Comparison of ENCODE assay signal across 1 cellular context in the genomic region with DNA sequence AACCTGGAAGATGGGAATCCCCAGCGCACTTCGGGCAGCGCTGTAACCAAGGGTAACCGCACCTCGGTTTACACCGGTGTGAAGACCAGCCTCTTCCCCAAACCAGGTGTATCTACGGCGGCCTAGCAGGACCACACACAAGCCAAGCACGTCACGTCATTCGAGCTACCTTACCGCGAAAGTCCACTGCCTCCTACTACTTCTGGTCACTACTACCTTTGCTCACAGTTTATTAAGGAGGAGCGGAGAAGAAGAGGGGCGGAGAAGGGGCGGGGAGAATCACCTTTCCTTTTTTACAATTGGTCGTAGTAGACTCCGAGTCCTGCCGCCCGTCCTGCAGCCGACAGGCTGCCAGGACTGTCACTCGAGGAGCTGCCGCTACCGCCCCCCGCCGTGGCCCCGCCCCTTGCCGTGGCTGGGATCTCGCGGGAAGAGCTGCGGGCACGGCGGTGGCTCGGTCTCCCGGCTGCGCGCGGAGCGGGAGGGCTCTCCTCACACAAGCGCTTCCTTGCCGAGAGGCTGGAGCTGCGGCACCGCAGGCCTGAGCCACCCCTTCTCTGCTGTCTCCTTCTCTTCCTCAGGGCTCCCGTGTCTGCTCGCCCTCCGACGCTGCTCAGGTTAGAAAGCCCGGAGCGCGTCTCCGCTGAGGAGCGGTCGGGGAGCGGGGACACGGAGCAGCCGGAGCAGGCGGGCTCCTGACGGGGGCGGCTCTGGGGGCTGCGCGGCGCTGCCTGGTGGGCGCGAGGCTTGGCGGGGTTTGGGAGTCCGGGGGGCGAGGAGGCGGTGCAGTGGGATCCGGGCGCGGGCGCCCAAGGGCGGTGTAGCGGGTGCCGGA.
A peak's percentile ranks its signal among the peaks of the same experiment; 100 is the strongest.
TF ChIP-seq lines count a peak whose summit lies in the region.

A gene (plus strand): TSS at position 495 of the 835 bp plus-strand sequence. CDS start 95,172 bp downstream, outside the sequence.

TF ChIP-seq in K562, 482 proteins besides CTCF, POLR2A, EP300 and RAD21 (continued from another document and continues in another):
- 0 out of 2 replicates have a peak, but pooled peaks have one; percentile 32 for TF ChIP-seq GTF2E2 (tag; IDR thresholded peaks at IDR 0.05)
- TF ChIP-seq, protein P1, sequence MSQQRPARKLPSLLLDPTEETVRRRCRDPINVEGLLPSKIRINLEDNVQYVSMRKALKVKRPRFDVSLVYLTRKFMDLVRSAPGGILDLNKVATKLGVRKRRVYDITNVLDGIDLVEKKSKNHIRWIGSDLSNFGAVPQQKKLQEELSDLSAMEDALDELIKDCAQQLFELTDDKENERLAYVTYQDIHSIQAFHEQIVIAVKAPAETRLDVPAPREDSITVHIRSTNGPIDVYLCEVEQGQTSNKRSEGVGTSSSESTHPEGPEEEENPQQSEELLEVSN (IDR thresholded peaks at IDR 0.05; ENCODE audit: borderline replicate concordance in 1 of 2, extremely low read depth in 1 of 2, insufficient read depth in 1 of 2, insufficient read length in 1 of 2, low read depth in 1 of 2, low read length in 1 of 2, poor library complexity in 1 of 2, severe bottlenecking in 1 of 2), result peak in 1 of 2 experiments; percentile 74
- TF ChIP-seq ZKSCAN1 (IDR thresholded peaks at IDR 0.05; ENCODE audit: low read depth, low read length), result no peak
- TF ChIP-seq, protein P2, sequence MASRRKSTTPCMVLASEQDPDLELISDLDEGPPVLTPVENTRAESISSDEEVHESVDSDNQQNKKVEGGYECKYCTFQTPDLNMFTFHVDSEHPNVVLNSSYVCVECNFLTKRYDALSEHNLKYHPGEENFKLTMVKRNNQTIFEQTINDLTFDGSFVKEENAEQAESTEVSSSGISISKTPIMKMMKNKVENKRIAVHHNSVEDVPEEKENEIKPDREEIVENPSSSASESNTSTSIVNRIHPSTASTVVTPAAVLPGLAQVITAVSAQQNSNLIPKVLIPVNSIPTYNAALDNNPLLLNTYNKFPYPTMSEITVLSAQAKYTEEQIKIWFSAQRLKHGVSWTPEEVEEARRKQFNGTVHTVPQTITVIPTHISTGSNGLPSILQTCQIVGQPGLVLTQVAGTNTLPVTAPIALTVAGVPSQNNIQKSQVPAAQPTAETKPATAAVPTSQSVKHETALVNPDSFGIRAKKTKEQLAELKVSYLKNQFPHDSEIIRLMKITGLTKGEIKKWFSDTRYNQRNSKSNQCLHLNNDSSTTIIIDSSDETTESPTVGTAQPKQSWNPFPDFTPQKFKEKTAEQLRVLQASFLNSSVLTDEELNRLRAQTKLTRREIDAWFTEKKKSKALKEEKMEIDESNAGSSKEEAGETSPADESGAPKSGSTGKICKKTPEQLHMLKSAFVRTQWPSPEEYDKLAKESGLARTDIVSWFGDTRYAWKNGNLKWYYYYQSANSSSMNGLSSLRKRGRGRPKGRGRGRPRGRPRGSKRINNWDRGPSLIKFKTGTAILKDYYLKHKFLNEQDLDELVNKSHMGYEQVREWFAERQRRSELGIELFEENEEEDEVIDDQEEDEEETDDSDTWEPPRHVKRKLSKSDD (conservative IDR thresholded peaks at IDR 0.05; ENCODE audit: low read length), result peak; percentile 82; the same call in 1 of the 2 replicates
- no peak for TF ChIP-seq ZNF785 (CRISPR knock-in tag; IDR thresholded peaks at IDR 0.05)
- TF ChIP-seq, protein P3, sequence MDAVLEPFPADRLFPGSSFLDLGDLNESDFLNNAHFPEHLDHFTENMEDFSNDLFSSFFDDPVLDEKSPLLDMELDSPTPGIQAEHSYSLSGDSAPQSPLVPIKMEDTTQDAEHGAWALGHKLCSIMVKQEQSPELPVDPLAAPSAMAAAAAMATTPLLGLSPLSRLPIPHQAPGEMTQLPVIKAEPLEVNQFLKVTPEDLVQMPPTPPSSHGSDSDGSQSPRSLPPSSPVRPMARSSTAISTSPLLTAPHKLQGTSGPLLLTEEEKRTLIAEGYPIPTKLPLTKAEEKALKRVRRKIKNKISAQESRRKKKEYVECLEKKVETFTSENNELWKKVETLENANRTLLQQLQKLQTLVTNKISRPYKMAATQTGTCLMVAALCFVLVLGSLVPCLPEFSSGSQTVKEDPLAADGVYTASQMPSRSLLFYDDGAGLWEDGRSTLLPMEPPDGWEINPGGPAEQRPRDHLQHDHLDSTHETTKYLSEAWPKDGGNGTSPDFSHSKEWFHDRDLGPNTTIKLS (IDR thresholded peaks at IDR 0.05; ENCODE audit: borderline replicate concordance, low read depth), result peak; percentile 85
- TF ChIP-seq MYNN (IDR thresholded peaks at IDR 0.05), result no peak
- TF ChIP-seq MYNN (CRISPR knock-in tag; IDR thresholded peaks at IDR 0.05), result no peak
- TF ChIP-seq SMAD1 (IDR thresholded peaks at IDR 0.05; ENCODE audit: low read depth, low read length, partially characterized antibody), result peak; percentile 35
- 0 out of 2 replicates have a peak, but pooled peaks have one; percentile 11 for TF ChIP-seq ESRRA (IDR thresholded peaks at IDR 0.05; ENCODE audit: borderline replicate concordance, low read depth)
- 0 out of 2 replicates have a peak, but pooled peaks have one; percentile 38 for TF ChIP-seq PTBP1 (IDR thresholded peaks at IDR 0.05; ENCODE audit: low read depth, low read length)
- peak; percentile 64 for TF ChIP-seq RFX1 (IDR thresholded peaks at IDR 0.05)
- peak; percentile 19; the same call in 1 of the 2 replicates for TF ChIP-seq BCOR (IDR thresholded peaks at IDR 0.05)
- TF ChIP-seq, protein P4, sequence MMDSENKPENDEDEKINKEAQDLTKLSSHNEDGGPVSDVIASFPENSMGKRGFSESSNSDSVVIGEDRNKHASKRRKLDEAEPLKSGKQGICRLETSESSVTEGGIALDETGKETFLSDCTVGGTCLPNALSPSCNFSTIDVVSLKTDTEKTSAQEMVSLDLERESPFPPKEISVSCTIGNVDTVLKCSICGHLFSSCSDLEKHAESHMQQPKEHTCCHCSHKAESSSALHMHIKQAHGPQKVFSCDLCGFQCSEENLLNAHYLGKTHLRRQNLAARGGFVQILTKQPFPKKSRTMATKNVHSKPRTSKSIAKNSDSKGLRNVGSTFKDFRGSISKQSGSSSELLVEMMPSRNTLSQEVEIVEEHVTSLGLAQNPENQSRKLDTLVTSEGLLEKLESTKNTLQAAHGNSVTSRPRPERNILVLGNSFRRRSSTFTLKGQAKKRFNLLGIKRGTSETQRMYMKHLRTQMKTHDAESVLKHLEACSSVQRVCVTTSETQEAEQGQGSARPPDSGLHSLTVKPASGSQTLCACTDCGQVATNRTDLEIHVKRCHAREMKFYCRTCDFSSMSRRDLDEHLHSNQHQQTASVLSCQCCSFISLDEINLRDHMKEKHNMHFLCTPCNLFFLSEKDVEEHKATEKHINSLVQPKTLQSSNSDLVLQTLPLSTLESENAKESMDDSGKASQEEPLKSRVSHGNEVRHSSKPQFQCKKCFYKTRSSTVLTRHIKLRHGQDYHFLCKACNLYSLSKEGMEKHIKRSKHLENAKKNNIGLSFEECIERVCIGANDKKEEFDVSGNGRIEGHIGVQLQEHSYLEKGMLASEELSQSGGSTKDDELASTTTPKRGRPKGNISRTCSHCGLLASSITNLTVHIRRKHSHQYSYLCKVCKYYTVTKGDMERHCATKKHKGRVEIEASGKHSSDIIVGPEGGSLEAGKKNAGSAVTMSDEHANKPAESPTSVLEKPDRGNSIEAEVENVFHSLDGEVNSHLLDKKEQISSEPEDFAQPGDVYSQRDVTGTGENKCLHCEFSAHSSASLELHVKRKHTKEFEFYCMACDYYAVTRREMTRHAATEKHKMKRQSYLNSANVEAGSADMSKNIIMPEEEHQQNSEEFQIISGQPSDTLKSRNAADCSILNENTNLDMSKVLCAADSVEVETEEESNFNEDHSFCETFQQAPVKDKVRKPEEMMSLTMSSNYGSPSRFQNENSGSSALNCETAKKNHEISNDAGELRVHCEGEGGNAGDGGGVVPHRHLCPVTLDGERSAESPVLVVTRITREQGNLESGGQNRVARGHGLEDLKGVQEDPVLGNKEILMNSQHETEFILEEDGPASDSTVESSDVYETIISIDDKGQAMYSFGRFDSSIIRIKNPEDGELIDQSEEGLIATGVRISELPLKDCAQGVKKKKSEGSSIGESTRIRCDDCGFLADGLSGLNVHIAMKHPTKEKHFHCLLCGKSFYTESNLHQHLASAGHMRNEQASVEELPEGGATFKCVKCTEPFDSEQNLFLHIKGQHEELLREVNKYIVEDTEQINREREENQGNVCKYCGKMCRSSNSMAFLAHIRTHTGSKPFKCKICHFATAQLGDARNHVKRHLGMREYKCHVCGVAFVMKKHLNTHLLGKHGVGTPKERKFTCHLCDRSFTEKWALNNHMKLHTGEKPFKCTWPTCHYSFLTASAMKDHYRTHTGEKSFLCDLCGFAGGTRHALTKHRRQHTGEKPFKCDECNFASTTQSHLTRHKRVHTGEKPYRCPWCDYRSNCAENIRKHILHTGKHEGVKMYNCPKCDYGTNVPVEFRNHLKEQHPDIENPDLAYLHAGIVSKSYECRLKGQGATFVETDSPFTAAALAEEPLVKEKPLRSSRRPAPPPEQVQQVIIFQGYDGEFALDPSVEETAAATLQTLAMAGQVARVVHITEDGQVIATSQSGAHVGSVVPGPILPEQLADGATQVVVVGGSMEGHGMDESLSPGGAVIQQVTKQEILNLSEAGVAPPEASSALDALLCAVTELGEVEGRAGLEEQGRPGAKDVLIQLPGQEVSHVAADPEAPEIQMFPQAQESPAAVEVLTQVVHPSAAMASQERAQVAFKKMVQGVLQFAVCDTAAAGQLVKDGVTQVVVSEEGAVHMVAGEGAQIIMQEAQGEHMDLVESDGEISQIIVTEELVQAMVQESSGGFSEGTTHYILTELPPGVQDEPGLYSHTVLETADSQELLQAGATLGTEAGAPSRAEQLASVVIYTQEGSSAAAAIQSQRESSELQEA (IDR thresholded peaks at IDR 0.05; ENCODE audit: low read depth), result peak; percentile 85
- TF ChIP-seq, protein P5, sequence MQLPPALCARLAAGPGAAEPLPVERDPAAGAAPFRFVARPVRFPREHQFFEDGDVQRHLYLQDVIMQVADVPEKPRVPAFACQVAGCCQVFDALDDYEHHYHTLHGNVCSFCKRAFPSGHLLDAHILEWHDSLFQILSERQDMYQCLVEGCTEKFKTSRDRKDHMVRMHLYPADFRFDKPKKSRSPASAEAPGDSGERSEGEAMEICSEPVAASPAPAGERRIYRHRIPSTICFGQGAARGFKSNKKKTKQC (CRISPR knock-in tag; IDR thresholded peaks at IDR 0.05), result 0 out of 2 replicates have a peak, but pooled peaks have one; percentile 50
- TF ChIP-seq ERF (CRISPR knock-in tag; IDR thresholded peaks at IDR 0.05), result 0 out of 2 replicates have a peak, but pooled peaks have one; percentile 50
- TF ChIP-seq ZNF121 (CRISPR knock-in tag; conservative IDR thresholded peaks at IDR 0.05), result no peak
- peak; percentile 69 for TF ChIP-seq TAF7 (tag; IDR thresholded peaks at IDR 0.05)
- no peak for TF ChIP-seq TCFL5 (CRISPR knock-in tag; conservative IDR thresholded peaks at IDR 0.05)
- TF ChIP-seq SAP30 (IDR thresholded peaks at IDR 0.05; ENCODE audit: borderline replicate concordance, insufficient read depth, low read depth, low read length, poor library complexity, severe bottlenecking), result no peak
- 0 out of 2 replicates have a peak, but pooled peaks have one; percentile 36 for TF ChIP-seq ETV5 (CRISPR knock-in tag; IDR thresholded peaks at IDR 0.05; ENCODE audit: low read depth)
- no peak for TF ChIP-seq ZNF263 (CRISPR knock-in tag; IDR thresholded peaks at IDR 0.05; ENCODE audit: borderline replicate concordance)
- no peak for TF ChIP-seq ZNF707 (CRISPR knock-in tag; conservative IDR thresholded peaks at IDR 0.05)
- TF ChIP-seq, protein P6, sequence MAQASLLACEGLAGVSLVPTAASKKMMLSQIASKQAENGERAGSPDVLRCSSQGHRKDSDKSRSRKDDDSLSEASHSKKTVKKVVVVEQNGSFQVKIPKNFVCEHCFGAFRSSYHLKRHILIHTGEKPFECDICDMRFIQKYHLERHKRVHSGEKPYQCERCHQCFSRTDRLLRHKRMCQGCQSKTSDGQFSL (CRISPR knock-in tag; IDR thresholded peaks at IDR 0.05), result no peak
- TF ChIP-seq, protein P6 (tag; IDR thresholded peaks at IDR 0.05), result no peak
- TF ChIP-seq, protein P7, sequence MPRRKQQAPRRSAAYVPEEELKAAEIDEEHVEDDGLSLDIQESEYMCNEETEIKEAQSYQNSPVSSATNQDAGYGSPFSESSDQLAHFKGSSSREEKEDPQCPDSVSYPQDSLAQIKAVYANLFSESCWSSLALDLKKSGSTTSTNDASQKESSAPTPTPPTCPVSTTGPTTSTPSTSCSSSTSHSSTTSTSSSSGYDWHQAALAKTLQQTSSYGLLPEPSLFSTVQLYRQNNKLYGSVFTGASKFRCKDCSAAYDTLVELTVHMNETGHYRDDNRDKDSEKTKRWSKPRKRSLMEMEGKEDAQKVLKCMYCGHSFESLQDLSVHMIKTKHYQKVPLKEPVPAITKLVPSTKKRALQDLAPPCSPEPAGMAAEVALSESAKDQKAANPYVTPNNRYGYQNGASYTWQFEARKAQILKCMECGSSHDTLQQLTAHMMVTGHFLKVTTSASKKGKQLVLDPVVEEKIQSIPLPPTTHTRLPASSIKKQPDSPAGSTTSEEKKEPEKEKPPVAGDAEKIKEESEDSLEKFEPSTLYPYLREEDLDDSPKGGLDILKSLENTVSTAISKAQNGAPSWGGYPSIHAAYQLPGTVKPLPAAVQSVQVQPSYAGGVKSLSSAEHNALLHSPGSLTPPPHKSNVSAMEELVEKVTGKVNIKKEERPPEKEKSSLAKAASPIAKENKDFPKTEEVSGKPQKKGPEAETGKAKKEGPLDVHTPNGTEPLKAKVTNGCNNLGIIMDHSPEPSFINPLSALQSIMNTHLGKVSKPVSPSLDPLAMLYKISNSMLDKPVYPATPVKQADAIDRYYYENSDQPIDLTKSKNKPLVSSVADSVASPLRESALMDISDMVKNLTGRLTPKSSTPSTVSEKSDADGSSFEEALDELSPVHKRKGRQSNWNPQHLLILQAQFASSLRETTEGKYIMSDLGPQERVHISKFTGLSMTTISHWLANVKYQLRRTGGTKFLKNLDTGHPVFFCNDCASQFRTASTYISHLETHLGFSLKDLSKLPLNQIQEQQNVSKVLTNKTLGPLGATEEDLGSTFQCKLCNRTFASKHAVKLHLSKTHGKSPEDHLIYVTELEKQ (CRISPR knock-in tag; IDR thresholded peaks at IDR 0.05), result no peak
- peak; percentile 89 for TF ChIP-seq PHF8 (IDR thresholded peaks at IDR 0.05; ENCODE audit: borderline replicate concordance, low read length)
- TF ChIP-seq MAZ (CRISPR knock-in tag; conservative IDR thresholded peaks at IDR 0.05 in 1 of 2, IDR thresholded peaks at IDR 0.05 in 1 of 2), result peak in 1 of 2 experiments; percentile 80; a peak in 3 of 4 replicates
- peak; percentile 62; the same call in 1 of the 2 replicates for TF ChIP-seq ZBTB7A (IDR thresholded peaks at IDR 0.05; ENCODE audit: borderline replicate concordance, control insufficient read depth, low read depth, low read length)
- peak; percentile 86 for TF ChIP-seq KDM2B (CRISPR knock-in tag; IDR thresholded peaks at IDR 0.05)
- peak; percentile 12; the same call in 1 of the 2 replicates for TF ChIP-seq JUN (IDR thresholded peaks at IDR 0.05; ENCODE audit: borderline replicate concordance, low read depth, low read length)
- no peak for TF ChIP-seq JUN (CRISPR knock-in tag; IDR thresholded peaks at IDR 0.05; ENCODE audit: borderline replicate concordance)
- peak; percentile 63; the same call in 1 of the 2 replicates for TF ChIP-seq RB1 (IDR thresholded peaks at IDR 0.05; ENCODE audit: low read depth)
- 0 out of 2 replicates have a peak, but pooled peaks have one; percentile 18 for TF ChIP-seq PHB (CRISPR knock-in tag; IDR thresholded peaks at IDR 0.05)
- TF ChIP-seq GABPB1 (CRISPR knock-in tag; IDR thresholded peaks at IDR 0.05), result no peak
- TF ChIP-seq NFYB (IDR thresholded peaks at IDR 0.05; ENCODE audit: extremely low read depth, insufficient read length), result peak; percentile 74
- TF ChIP-seq RBBP5 (IDR thresholded peaks at IDR 0.05; ENCODE audit: borderline replicate concordance, insufficient read depth, low read length, poor library complexity, severe bottlenecking), result peak; percentile 36
- TF ChIP-seq NRF1 (conservative IDR thresholded peaks at IDR 0.05 in 1 of 2, IDR thresholded peaks at IDR 0.05 in 1 of 2), result peak; percentile 80 to 84
